16 cellular contexts compared by ENCODE assay signal in genomic region chr2:209189893-209190292, GRCh38.
"Had no signal": no experiment of that assay in that cellular context is flagged by ENCODE, and none has a peak within 500 bp of the region (broad histone marks: within the 10 kb centered on the region; RNA-seq: fewer than 3 reads in every experiment).

No MANE protein-coding gene starts in this region.

- ATAC-seq: gastrocnemius medialis; left cardiac atrium; right lobe of liver; stimulated activated effector memory CD8-positive, alpha-beta T cell treated with anti-CD3 and anti-CD28 coated beads, Interleukin-12 subunit alpha, Interleukin-12 subunit beta, amount 100 ng/mL, for 72 hours had no signal

- H3K27ac ChIP-seq: gastrocnemius medialis, right lobe of liver, upper lobe of left lung, vagina, VCaP had no signal

- H3K36me3 ChIP-seq: gastrocnemius medialis, right lobe of liver, upper lobe of left lung, vagina had no signal

- H3K4me3 ChIP-seq: gastrocnemius medialis, right lobe of liver, upper lobe of left lung, vagina had no signal

- DNase-seq: activated CD4-positive, alpha-beta T cell treated with anti-CD3 and anti-CD28 coated beads for 48 hours; activated CD4-positive, alpha-beta T cell treated with anti-CD3 and anti-CD28 coated beads, Interleukin-2, amount 50 U/mL, for 48 hours; activated CD8-positive, alpha-beta memory T cell treated with anti-CD3 and anti-CD28 coated beads for 24 hours; activated effector memory CD4-positive, alpha-beta T cell treated with Interleukin-2 at 50 U/mL for 16 hours; activated naive CD4-positive, alpha-beta T cell treated with Interleukin-2 at 50 U/mL for 16 hours; anterior cingulate cortex; gastrocnemius medialis; glutamatergic neuron; left cardiac atrium; mammary epithelial cell; right lobe of liver; stimulated activated CD4-positive, alpha-beta T cell treated with anti-CD3 and anti-CD28 coated beads, Interleukin-2, amount 100 ng/mL, for 48 hours; upper lobe of left lung had no signal

- H3K4me1 ChIP-seq: gastrocnemius medialis, right lobe of liver, upper lobe of left lung, vagina had no signal

- H3K27me3 ChIP-seq: gastrocnemius medialis, right lobe of liver, upper lobe of left lung, vagina had no signal

- H3K9me3 ChIP-seq: gastrocnemius medialis, right lobe of liver, upper lobe of left lung, vagina had no signal
